18 cellular contexts compared by ENCODE assay signal in genomic region chr13:34064456-34065205, GRCh38.
"Had no signal": no experiment of that assay in that cellular context is flagged by ENCODE, and none has a peak within 500 bp of the region (broad histone marks: within the 10 kb centered on the region; RNA-seq: fewer than 3 reads in every experiment).

No MANE protein-coding gene starts in this region.

- H3K27ac ChIP-seq: hepatocyte, pancreas, tibial nerve had no signal

- H3K27me3 ChIP-seq: dorsolateral prefrontal cortex, hepatocyte, pancreas, tibial nerve had no signal

- H3K4me3 Mint-ChIP-seq: activated CD4-positive, alpha-beta T cell treated with anti-CD3 and anti-CD28 coated beads, Interleukin-2, amount 10 ng/mL, durations not matched to agents 7 days and 5 days; activated naive CD8-positive, alpha-beta T cell; neural crest cell had no signal

- H3K9me3 Mint-ChIP-seq: activated CD4-positive, alpha-beta T cell treated with anti-CD3 and anti-CD28 coated beads, Interleukin-2, amount 10 ng/mL, durations not matched to agents 7 days and 5 days had no signal

- H3K4me1 ChIP-seq: pancreas, tibial nerve had no signal

- H3K4me1 Mint-ChIP-seq: activated CD4-positive, alpha-beta T cell treated with anti-CD3 and anti-CD28 coated beads, Interleukin-2, amount 10 ng/mL, durations not matched to agents 7 days and 5 days had no signal

- H2AFZ ChIP-seq: hepatocyte had no signal

- H3K79me2 ChIP-seq: hepatocyte had no signal

- ATAC-seq: esophagus mucosa, pancreas had no signal

- H3K36me3 Mint-ChIP-seq: activated naive CD8-positive, alpha-beta T cell had no signal

- H3K4me3 ChIP-seq: dorsolateral prefrontal cortex, hepatocyte, lung, pancreas, tibial nerve had no signal

- H3K27ac Mint-ChIP-seq: activated CD4-positive, alpha-beta T cell treated with anti-CD3 and anti-CD28 coated beads, Interleukin-2, amount 10 ng/mL, durations not matched to agents 7 days and 5 days; activated naive CD8-positive, alpha-beta T cell had no signal

- H3K4me2 ChIP-seq: hepatocyte had no signal

- H3K27me3 Mint-ChIP-seq: activated CD4-positive, alpha-beta T cell treated with anti-CD3 and anti-CD28 coated beads, Interleukin-2, amount 10 ng/mL, durations not matched to agents 7 days and 5 days; activated naive CD8-positive, alpha-beta T cell had no signal

- DNase-seq: activated CD4-positive, alpha-beta T cell treated with anti-CD3 and anti-CD28 coated beads, Interleukin-2, amount 10 ng/mL, durations not matched to agents 7 days and 5 days; activated CD4-positive, CD25-positive, alpha-beta regulatory T cell; activated CD8-positive, alpha-beta memory T cell treated with anti-CD3 and anti-CD28 coated beads for 24 hours; activated gamma-delta T cell treated with Interleukin-2 at 50 U/mL for 16 hours; islet precursor cell; midbrain; pancreas; retina; stimulated activated CD4-positive, alpha-beta T cell treated with anti-CD3 and anti-CD28 coated beads, Interleukin-4, amount 100 ng/mL, for 24 hours; stimulated activated naive CD4-positive, alpha-beta T cell; SW 1271 had no signal

- H3K9me3 ChIP-seq: pancreas, tibial nerve had no signal

- FAIRE-seq: pancreas had no signal

- H3K36me3 ChIP-seq: pancreas, tibial nerve had no signal
